In genomic region chr3:43166406-43166805, GRCh38 we compare ENCODE assay signal across 39 cellular contexts.
"Had no signal": no experiment of that assay in that cellular context is flagged by ENCODE, and none has a peak within 500 bp of the region (broad histone marks: within the 10 kb centered on the region; RNA-seq: fewer than 3 reads in every experiment).

No MANE protein-coding gene starts in this region.

- DNase-seq: activated effector memory CD4-positive, alpha-beta T cell treated with anti-CD3 and anti-CD28 coated beads, Interleukin-2, amount 50 U/mL, for 16 hours; activated effector memory CD4-positive, alpha-beta T cell treated with Interleukin-2 at 50 U/mL for 16 hours; activated gamma-delta T cell; activated gamma-delta T cell treated with Interleukin-2 at 50 U/mL for 16 hours; activated naive CD4-positive, alpha-beta T cell; activated naive CD4-positive, alpha-beta T cell treated with anti-CD3 and anti-CD28 coated beads for 36 hours; activated naive CD4-positive, alpha-beta T cell treated with anti-CD3 and anti-CD28 coated beads, Interleukin-2, amount 10 ng/mL, durations not matched to agents 7 days and 5 days; activated naive CD4-positive, alpha-beta T cell treated with anti-CD3 and anti-CD28 coated beads, Interleukin-2, amount 50 U/mL, for 16 hours; activated naive CD4-positive, alpha-beta T cell treated with Interleukin-2 at 50 U/mL for 16 hours; activated naive CD8-positive, alpha-beta T cell treated with anti-CD3 and anti-CD28 coated beads for 36 hours; activated naive CD8-positive, alpha-beta T cell treated with anti-CD3 and anti-CD28 coated beads, Interleukin-2, amount 10 ng/mL, durations not matched to agents 7 days and 5 days; activated naive CD8-positive, alpha-beta T cell treated with anti-CD3 and anti-CD28 coated beads, Interleukin-2, amount 50 U/mL, for 24 hours; activated T-cell treated with anti-CD3 and anti-CD28 coated beads, Interleukin-2, amount 50 U/mL, for 24 hours; activated T-cell treated with anti-CD3 and anti-CD28 coated beads, Interleukin-2, amount 50 U/mL, for 4 hours; activated T-cell treated with anti-CD3 and anti-CD28 coated beads, Interleukin-2, amount 50 U/mL, for 48 hours; activated T-cell treated with anti-CD3 and anti-CD28 coated beads, Interleukin-2, amount 50 U/mL, for 72 hours; adrenal gland; amniotic stem cell; amygdala; anterior cingulate cortex; aorta; body of pancreas; brain microvascular endothelial cell; caudate nucleus; central memory CD4-positive, alpha-beta T cell; cerebellar nuclear complex had no signal

- H3K4me3 Mint-ChIP-seq: activated naive CD4-positive, alpha-beta T cell treated with anti-CD3 and anti-CD28 coated beads for 36 hours; activated naive CD4-positive, alpha-beta T cell treated with anti-CD3 and anti-CD28 coated beads, Interleukin-2, amount 10 ng/mL, durations not matched to agents 7 days and 5 days; activated naive CD4-positive, alpha-beta T cell treated with anti-CD3 and anti-CD28 coated beads, Interleukin-2, amount 50 U/mL, for 24 hours; activated naive CD8-positive, alpha-beta T cell; activated naive CD8-positive, alpha-beta T cell treated with anti-CD3 and anti-CD28 coated beads for 36 hours; activated naive CD8-positive, alpha-beta T cell treated with anti-CD3 and anti-CD28 coated beads, Interleukin-2, amount 10 ng/mL, durations not matched to agents 7 days and 5 days; activated naive CD8-positive, alpha-beta T cell treated with anti-CD3 and anti-CD28 coated beads, Interleukin-2, amount 50 U/mL, for 24 hours; activated T-cell treated with anti-CD3 and anti-CD28 coated beads, Interleukin-2, amount 50 U/mL, for 24 hours; activated T-cell treated with anti-CD3 and anti-CD28 coated beads, Interleukin-2, amount 50 U/mL, for 4 hours; activated T-cell treated with anti-CD3 and anti-CD28 coated beads, Interleukin-2, amount 50 U/mL, for 72 hours; activated T-helper 1 cell treated with anti-CD3 and anti-CD28 coated beads, Interleukin-12 subunit alpha, Interleukin-12 subunit beta, Interleukin-2, Interleukin-4 antibody, amounts not matched to agents 30 ng/mL and 10 ng/mL and 1 ng/mL, durations not matched to agents 14 hours and 24 hours and 36 hours; activated T-helper 17 cell treated with anti-CD3 and anti-CD28 coated beads, Interleukin-2, amount 50 U/mL, for 72 hours; brain; central memory CD8-positive, alpha-beta T cell had no signal

- H3K9me3 Mint-ChIP-seq: central memory CD8-positive, alpha-beta T cell had no signal

- H3K36me3 ChIP-seq: adrenal gland, ascending aorta, brain microvascular endothelial cell, breast epithelium, cardiac muscle cell had no signal

- FAIRE-seq: astrocyte, bronchial epithelial cell had no signal

- H3K4me3 ChIP-seq: adrenal gland, ascending aorta, body of pancreas, breast epithelium, cardiac muscle cell had no signal

- H3K27ac ChIP-seq: adrenal gland, ascending aorta, body of pancreas, brain microvascular endothelial cell, breast epithelium, cardiac muscle cell had no signal

- H3K4me1 ChIP-seq: breast epithelium had no signal

- H3K9me3 ChIP-seq: body of pancreas had no signal

- ATAC-seq: activated naive CD4-positive, alpha-beta T cell treated with anti-CD3 and anti-CD28 coated beads, Interleukin-2, amount 50 U/mL, for 72 hours; activated naive CD8-positive, alpha-beta T cell treated with anti-CD3 and anti-CD28 coated beads, Interleukin-2, amount 50 U/mL, for 24 hours; activated T-cell treated with anti-CD3 and anti-CD28 coated beads, Interleukin-2, amount 50 U/mL, for 4 hours; activated T-cell treated with anti-CD3 and anti-CD28 coated beads, Interleukin-2, amount 50 U/mL, for 72 hours; activated T-helper 17 cell treated with anti-CD3 and anti-CD28 coated beads, Interleukin-2, amount 50 U/mL, for 72 hours; body of pancreas had no signal

- H3K27ac Mint-ChIP-seq: activated naive CD4-positive, alpha-beta T cell treated with anti-CD3 and anti-CD28 coated beads for 36 hours; activated naive CD4-positive, alpha-beta T cell treated with anti-CD3 and anti-CD28 coated beads, Interleukin-2, amount 50 U/mL, for 24 hours; activated naive CD4-positive, alpha-beta T cell treated with anti-CD3 and anti-CD28 coated beads, Interleukin-2, amount 50 U/mL, for 72 hours; activated naive CD8-positive, alpha-beta T cell; activated naive CD8-positive, alpha-beta T cell treated with anti-CD3 and anti-CD28 coated beads for 36 hours; activated naive CD8-positive, alpha-beta T cell treated with anti-CD3 and anti-CD28 coated beads, Interleukin-2, amount 10 ng/mL, durations not matched to agents 7 days and 5 days; activated naive CD8-positive, alpha-beta T cell treated with anti-CD3 and anti-CD28 coated beads, Interleukin-2, amount 50 U/mL, for 24 hours; activated T-cell treated with anti-CD3 and anti-CD28 coated beads, Interleukin-2, amount 50 U/mL, for 24 hours; activated T-cell treated with anti-CD3 and anti-CD28 coated beads, Interleukin-2, amount 50 U/mL, for 72 hours; activated T-helper 1 cell treated with anti-CD3 and anti-CD28 coated beads, Interleukin-12 subunit alpha, Interleukin-12 subunit beta, Interleukin-2, Interleukin-4 antibody, amounts not matched to agents 30 ng/mL and 10 ng/mL and 1 ng/mL, durations not matched to agents 14 hours and 24 hours and 36 hours; activated T-helper 17 cell treated with anti-CD3 and anti-CD28 coated beads, Interleukin-2, amount 50 U/mL, for 72 hours; activated T-helper 2 cell treated with anti-CD3 and anti-CD28 coated beads, Interferon-gamma antibody, Interleukin-2, Interleukin-4, amounts not matched to agents 10 μg/mL and 5 μg/mL and 100 μg/mL, durations not matched to agents 14 hours and 24 hours and 36 hours; brain had no signal

- H3K27me3 Mint-ChIP-seq: activated naive CD4-positive, alpha-beta T cell treated with anti-CD3 and anti-CD28 coated beads, Interleukin-2, amount 50 U/mL, for 24 hours; activated naive CD8-positive, alpha-beta T cell; activated naive CD8-positive, alpha-beta T cell treated with anti-CD3 and anti-CD28 coated beads for 36 hours; activated naive CD8-positive, alpha-beta T cell treated with anti-CD3 and anti-CD28 coated beads, Interleukin-2, amount 50 U/mL, for 24 hours; activated T-cell treated with anti-CD3 and anti-CD28 coated beads, Interleukin-2, amount 50 U/mL, for 24 hours; activated T-helper 17 cell treated with anti-CD3 and anti-CD28 coated beads, Interleukin-2, amount 50 U/mL, for 72 hours; central memory CD8-positive, alpha-beta T cell had no signal

- H3K27me3 ChIP-seq: adrenal gland, ascending aorta, body of pancreas, brain microvascular endothelial cell, breast epithelium, cardiac muscle cell had no signal
